In the genomic region with DNA sequence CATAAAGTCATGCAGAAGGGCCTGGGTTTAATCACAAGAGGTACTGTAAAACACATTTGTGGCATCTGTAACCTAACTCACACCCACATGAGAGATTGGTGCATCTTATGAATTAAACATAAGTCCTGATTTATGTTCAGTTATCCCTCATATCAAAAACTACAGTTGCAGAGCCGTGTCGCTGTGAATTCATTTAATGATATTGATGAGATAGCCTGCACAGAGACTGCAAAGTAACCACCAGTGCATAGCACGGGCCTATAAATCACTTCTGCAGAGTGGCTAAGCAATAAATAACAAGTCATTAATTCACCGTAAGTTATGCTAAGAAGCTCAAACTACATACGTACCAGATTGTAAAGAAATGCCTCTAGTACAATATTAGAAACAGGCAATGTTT, we compare ENCODE assay signal across 1 cellular context.
TF ChIP-seq lines count a peak whose summit lies in the region.

No MANE protein-coding gene starts in this region.

TF ChIP-seq in SK-N-SH treated with all-trans-retinoic acid at 6 μM for 48 hours, 23 proteins besides CTCF, POLR2A, EP300 and RAD21 (continued from another document):
- TF ChIP-seq, protein P1, sequence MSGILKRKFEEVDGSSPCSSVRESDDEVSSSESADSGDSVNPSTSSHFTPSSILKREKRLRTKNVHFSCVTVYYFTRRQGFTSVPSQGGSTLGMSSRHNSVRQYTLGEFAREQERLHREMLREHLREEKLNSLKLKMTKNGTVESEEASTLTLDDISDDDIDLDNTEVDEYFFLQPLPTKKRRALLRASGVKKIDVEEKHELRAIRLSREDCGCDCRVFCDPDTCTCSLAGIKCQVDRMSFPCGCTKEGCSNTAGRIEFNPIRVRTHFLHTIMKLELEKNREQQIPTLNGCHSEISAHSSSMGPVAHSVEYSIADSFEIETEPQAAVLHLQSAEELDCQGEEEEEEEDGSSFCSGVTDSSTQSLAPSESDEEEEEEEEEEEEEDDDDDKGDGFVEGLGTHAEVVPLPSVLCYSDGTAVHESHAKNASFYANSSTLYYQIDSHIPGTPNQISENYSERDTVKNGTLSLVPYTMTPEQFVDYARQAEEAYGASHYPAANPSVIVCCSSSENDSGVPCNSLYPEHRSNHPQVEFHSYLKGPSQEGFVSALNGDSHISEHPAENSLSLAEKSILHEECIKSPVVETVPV (CRISPR knock-in tag; IDR thresholded peaks at IDR 0.05): no peak
- TF ChIP-seq PPARA (CRISPR knock-in tag; IDR thresholded peaks at IDR 0.05; ENCODE audit: borderline replicate concordance): no peak
- no peak for TF ChIP-seq ZNF70 (CRISPR knock-in tag; IDR thresholded peaks at IDR 0.05)
- no peak for TF ChIP-seq TOX (CRISPR knock-in tag; IDR thresholded peaks at IDR 0.05; ENCODE audit: borderline replicate concordance)
- TF ChIP-seq ZNF565 (CRISPR knock-in tag; conservative IDR thresholded peaks at IDR 0.05; ENCODE audit: low read depth): no peak
- TF ChIP-seq, protein P2, sequence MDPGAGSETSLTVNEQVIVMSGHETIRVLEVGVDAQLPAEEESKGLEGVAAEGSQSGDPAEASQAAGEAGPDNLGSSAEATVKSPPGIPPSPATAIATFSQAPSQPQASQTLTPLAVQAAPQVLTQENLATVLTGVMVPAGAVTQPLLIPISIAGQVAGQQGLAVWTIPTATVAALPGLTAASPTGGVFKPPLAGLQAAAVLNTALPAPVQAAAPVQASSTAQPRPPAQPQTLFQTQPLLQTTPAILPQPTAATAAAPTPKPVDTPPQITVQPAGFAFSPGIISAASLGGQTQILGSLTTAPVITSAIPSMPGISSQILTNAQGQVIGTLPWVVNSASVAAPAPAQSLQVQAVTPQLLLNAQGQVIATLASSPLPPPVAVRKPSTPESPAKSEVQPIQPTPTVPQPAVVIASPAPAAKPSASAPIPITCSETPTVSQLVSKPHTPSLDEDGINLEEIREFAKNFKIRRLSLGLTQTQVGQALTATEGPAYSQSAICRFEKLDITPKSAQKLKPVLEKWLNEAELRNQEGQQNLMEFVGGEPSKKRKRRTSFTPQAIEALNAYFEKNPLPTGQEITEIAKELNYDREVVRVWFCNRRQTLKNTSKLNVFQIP (CRISPR knock-in tag; IDR thresholded peaks at IDR 0.05; ENCODE audit: borderline replicate concordance, low read depth): no peak
- no peak for TF ChIP-seq RARB (CRISPR knock-in tag; IDR thresholded peaks at IDR 0.05)
- TF ChIP-seq, protein P3, sequence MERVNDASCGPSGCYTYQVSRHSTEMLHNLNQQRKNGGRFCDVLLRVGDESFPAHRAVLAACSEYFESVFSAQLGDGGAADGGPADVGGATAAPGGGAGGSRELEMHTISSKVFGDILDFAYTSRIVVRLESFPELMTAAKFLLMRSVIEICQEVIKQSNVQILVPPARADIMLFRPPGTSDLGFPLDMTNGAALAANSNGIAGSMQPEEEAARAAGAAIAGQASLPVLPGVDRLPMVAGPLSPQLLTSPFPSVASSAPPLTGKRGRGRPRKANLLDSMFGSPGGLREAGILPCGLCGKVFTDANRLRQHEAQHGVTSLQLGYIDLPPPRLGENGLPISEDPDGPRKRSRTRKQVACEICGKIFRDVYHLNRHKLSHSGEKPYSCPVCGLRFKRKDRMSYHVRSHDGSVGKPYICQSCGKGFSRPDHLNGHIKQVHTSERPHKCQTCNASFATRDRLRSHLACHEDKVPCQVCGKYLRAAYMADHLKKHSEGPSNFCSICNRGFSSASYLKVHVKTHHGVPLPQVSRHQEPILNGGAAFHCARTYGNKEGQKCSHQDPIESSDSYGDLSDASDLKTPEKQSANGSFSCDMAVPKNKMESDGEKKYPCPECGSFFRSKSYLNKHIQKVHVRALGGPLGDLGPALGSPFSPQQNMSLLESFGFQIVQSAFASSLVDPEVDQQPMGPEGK (CRISPR knock-in tag; IDR thresholded peaks at IDR 0.05; ENCODE audit: borderline replicate concordance): no peak
